ENCODE assay signal across 13 cellular contexts in the genomic region with DNA sequence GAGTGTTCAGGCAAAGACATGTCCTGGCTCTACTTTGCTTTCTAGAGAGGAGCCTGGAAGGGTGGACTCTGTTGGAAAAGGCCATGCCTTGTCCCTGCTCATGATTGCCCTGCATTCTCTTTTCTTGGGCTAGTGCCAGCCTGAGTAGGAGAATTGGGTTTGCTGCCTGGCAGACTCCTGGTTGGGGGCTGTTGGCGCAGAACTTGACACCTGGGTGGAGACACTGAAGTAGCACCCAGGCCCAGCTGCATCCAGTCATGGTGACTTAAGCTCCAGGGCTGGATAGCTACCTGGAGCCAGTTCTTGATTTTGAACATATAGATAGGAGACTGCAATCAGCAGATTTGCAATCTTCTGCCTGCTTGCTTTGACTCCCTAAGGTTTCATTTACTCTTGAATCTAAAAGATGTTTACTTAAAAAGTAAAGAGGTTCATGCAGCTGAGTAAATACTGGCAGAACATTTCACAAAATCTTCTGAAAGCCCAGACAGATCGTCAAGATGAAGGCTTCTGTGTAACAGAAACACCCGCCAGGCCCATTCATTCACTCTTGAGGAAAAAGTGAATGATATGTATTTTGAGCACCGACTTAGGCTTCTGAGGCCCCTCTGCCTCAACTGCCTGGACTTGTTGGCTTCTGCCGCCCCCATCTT. TPM values are rescaled to one million over a fixed set of nuclear protein-coding genes. Genes with fewer than 3 reads are reported as not detected.
A peak's percentile ranks its signal among the peaks of the same experiment; 100 is the strongest.
DNase-seq lines count a peak whose midpoint lies in the region; ATAC-seq, FAIRE-seq and TF ChIP-seq lines count a peak whose summit lies in the region.
"Had no signal": no experiment of that assay in that cellular context is flagged by ENCODE, and none has a peak within 500 bp of the region (broad histone marks: within the 10 kb centered on the region; RNA-seq: fewer than 3 reads in every experiment).

No MANE protein-coding gene starts in this region.

- H3K4me3 ChIP-seq in A549: no peak overlapping the region
- H3K4me3 ChIP-seq: gastrocnemius medialis had no signal

- no peak for TF ChIP-seq CTCF in A549 (IDR thresholded peaks at IDR 0.05)

- WGBS in A549 (ENCODE audit: missing lambda C conversion rate): 45% methylated on average over 5 of the region's 5 CpGs

- peak overlapping the region; percentile 12; the same call in 2 of the 3 replicates for H3K4me2 ChIP-seq in A549

- no peak overlapping the region for H3K27ac Mint-ChIP-seq in activated naive CD4-positive, alpha-beta T cell treated with anti-CD3 and anti-CD28 coated beads for 36 hours

- peak; percentile 10 to 43; a peak in 3 of 6 replicates for ATAC-seq in A549
- ATAC-seq in GM21717 (IDR thresholded peaks at IDR 0.05; ENCODE audit: unreplicated experiment): no peak
- ATAC-seq in HG03565 (IDR thresholded peaks at IDR 0.05; ENCODE audit: unreplicated experiment): no peak
- ATAC-seq: gastrocnemius medialis had no signal

- H3K4me1 ChIP-seq in A549: peaks cover 27% of the 10 kb centered on the region

- no peaks in the 10 kb centered on the region for H3K9me3 ChIP-seq in A549
- H3K9me3 ChIP-seq: gastrocnemius medialis had no signal

- H3K36me3 Mint-ChIP-seq in activated naive CD4-positive, alpha-beta T cell treated with anti-CD3 and anti-CD28 coated beads for 36 hours (ENCODE audit: low read depth): no peaks in the 10 kb centered on the region

- CTCF ChIA-PET in A549 (lab: Yijun Ruan, JAX): interaction anchor here (1.2 to 2.1 kb wide), 2 partner anchors 13 to 34 kb away, joined by 3 to 7 read pairs; no protein-coding TSS in a partner anchor
- CTCF ChIA-PET in activated naive CD4-positive, alpha-beta T cell treated with anti-CD3 and anti-CD28 coated beads for 36 hours (lab: Charles Lee): no interaction called here

- peaks cover 5% of the 10 kb centered on the region for H3K4me1 Mint-ChIP-seq in activated naive CD4-positive, alpha-beta T cell treated with anti-CD3 and anti-CD28 coated beads for 36 hours (ENCODE audit: low read depth)

- TF ChIP-seq RAD21 in A549 (conservative IDR thresholded peaks at IDR 0.05 in 1 of 2, IDR thresholded peaks at IDR 0.05 in 1 of 2) (no peak), Ishikawa (IDR thresholded peaks at IDR 0.05; ENCODE audit: low read depth) (no peak)

- TF ChIP-seq EP300 in A549 (IDR thresholded peaks at IDR 0.05) (no peak), Ishikawa (IDR thresholded peaks at IDR 0.05; ENCODE audit: borderline replicate concordance) (no peak)

- intact Hi-C loops in activated naive CD4-positive, alpha-beta T cell treated with anti-CD3 and anti-CD28 coated beads for 36 hours (cut with micrococcal nuclease): no loop called here

- H3K27ac ChIP-seq in A549: peak overlapping the region; percentile 21 to 71; a peak in 5 of 6 replicates
- H3K27ac ChIP-seq: gastrocnemius medialis had no signal

- H3K9me3 Mint-ChIP-seq in activated naive CD4-positive, alpha-beta T cell treated with anti-CD3 and anti-CD28 coated beads for 36 hours: no peaks in the 10 kb centered on the region

- FAIRE-seq in A549 (lab: Jason Lieb, UNC): no peak
- FAIRE-seq: bronchial epithelial cell, GM12891 had no signal

- no peaks in the 10 kb centered on the region for H3K27me3 Mint-ChIP-seq in activated naive CD4-positive, alpha-beta T cell treated with anti-CD3 and anti-CD28 coated beads for 36 hours (ENCODE audit: low read depth)

- no peak for TF ChIP-seq POLR2A in A549 (IDR thresholded peaks at IDR 0.05; ENCODE audit: low read length)

- no peak for DNase-seq in A549 (ENCODE audit: low read depth in 1 of 2, low spot score in 1 of 2)
- peak; percentile 86 for DNase-seq in NCI-H510A treated with DMSO at 0.1 percent for 48 hours (lab: John Stamatoyannopoulos, UW)
- peak; percentile 41 for DNase-seq in iPS-NIHi11 (ENCODE audit: low spot score)
- no peak for DNase-seq in activated naive CD4-positive, alpha-beta T cell treated with anti-CD3 and anti-CD28 coated beads for 36 hours
- DNase-seq in middle frontal gyrus (ENCODE audit: extremely low spot score, low spot score): no peak
- DNase-seq: activated gamma-delta T cell, gastrocnemius medialis, NCI-H1930 had no signal

- H3K4me3 Mint-ChIP-seq in activated naive CD4-positive, alpha-beta T cell treated with anti-CD3 and anti-CD28 coated beads for 36 hours: no peak overlapping the region

- POLR2A ChIA-PET in A549 (lab: Yijun Ruan, JAX): no interaction called here

TF ChIP-seq in A549, 52 proteins besides CTCF, POLR2A, EP300 and RAD21:
- TF ChIP-seq RCOR1 (IDR thresholded peaks at IDR 0.05; ENCODE audit: low read depth, low read length) (no peak), RNF2 (IDR thresholded peaks at IDR 0.05; ENCODE audit: borderline replicate concordance, low read depth) (no peak), ESRRA (IDR thresholded peaks at IDR 0.05; ENCODE audit: borderline replicate concordance, low read length) (no peak), TP53 (CRISPR knock-in tag; IDR thresholded peaks at IDR 0.05) (no peak), CEBPB (IDR thresholded peaks at IDR 0.05) (no peak), KDM5A (IDR thresholded peaks at IDR 0.05) (no peak)
- TF ChIP-seq, protein P1, sequence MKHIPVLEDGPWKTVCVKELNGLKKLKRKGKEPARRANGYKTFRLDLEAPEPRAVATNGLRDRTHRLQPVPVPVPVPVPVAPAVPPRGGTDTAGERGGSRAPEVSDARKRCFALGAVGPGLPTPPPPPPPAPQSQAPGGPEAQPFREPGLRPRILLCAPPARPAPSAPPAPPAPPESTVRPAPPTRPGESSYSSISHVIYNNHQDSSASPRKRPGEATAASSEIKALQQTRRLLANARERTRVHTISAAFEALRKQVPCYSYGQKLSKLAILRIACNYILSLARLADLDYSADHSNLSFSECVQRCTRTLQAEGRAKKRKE (CRISPR knock-in tag; IDR thresholded peaks at IDR 0.05; ENCODE audit: low read depth): no peak
- TF ChIP-seq, protein P2, sequence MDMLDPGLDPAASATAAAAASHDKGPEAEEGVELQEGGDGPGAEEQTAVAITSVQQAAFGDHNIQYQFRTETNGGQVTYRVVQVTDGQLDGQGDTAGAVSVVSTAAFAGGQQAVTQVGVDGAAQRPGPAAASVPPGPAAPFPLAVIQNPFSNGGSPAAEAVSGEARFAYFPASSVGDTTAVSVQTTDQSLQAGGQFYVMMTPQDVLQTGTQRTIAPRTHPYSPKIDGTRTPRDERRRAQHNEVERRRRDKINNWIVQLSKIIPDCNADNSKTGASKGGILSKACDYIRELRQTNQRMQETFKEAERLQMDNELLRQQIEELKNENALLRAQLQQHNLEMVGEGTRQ (IDR thresholded peaks at IDR 0.05): no peak
- TF ChIP-seq, protein P3, sequence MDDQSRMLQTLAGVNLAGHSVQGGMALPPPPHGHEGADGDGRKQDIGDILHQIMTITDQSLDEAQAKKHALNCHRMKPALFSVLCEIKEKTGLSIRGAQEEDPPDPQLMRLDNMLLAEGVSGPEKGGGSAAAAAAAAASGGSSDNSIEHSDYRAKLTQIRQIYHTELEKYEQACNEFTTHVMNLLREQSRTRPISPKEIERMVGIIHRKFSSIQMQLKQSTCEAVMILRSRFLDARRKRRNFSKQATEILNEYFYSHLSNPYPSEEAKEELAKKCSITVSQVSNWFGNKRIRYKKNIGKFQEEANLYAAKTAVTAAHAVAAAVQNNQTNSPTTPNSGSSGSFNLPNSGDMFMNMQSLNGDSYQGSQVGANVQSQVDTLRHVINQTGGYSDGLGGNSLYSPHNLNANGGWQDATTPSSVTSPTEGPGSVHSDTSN (IDR thresholded peaks at IDR 0.05): no peak

TF ChIP-seq in Ishikawa, 13 proteins besides CTCF, POLR2A, EP300 and RAD21:
- no peak for TF ChIP-seq FOXM1 (IDR thresholded peaks at IDR 0.05; ENCODE audit: borderline replicate concordance, low read depth)
- TF ChIP-seq, protein P4, sequence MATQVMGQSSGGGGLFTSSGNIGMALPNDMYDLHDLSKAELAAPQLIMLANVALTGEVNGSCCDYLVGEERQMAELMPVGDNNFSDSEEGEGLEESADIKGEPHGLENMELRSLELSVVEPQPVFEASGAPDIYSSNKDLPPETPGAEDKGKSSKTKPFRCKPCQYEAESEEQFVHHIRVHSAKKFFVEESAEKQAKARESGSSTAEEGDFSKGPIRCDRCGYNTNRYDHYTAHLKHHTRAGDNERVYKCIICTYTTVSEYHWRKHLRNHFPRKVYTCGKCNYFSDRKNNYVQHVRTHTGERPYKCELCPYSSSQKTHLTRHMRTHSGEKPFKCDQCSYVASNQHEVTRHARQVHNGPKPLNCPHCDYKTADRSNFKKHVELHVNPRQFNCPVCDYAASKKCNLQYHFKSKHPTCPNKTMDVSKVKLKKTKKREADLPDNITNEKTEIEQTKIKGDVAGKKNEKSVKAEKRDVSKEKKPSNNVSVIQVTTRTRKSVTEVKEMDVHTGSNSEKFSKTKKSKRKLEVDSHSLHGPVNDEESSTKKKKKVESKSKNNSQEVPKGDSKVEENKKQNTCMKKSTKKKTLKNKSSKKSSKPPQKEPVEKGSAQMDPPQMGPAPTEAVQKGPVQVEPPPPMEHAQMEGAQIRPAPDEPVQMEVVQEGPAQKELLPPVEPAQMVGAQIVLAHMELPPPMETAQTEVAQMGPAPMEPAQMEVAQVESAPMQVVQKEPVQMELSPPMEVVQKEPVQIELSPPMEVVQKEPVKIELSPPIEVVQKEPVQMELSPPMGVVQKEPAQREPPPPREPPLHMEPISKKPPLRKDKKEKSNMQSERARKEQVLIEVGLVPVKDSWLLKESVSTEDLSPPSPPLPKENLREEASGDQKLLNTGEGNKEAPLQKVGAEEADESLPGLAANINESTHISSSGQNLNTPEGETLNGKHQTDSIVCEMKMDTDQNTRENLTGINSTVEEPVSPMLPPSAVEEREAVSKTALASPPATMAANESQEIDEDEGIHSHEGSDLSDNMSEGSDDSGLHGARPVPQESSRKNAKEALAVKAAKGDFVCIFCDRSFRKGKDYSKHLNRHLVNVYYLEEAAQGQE (IDR thresholded peaks at IDR 0.05; ENCODE audit: low read depth): peak; percentile 24; the same call in 1 of the 2 replicates
- TF ChIP-seq NFIC (IDR thresholded peaks at IDR 0.05): peak; percentile 59
- no peak for TF ChIP-seq CREB1 (IDR thresholded peaks at IDR 0.05; ENCODE audit: low read depth)
- TF ChIP-seq YY1 (IDR thresholded peaks at IDR 0.05; ENCODE audit: low read depth): no peak
- TF ChIP-seq TEAD4 (IDR thresholded peaks at IDR 0.05): no peak
- no peak for TF ChIP-seq TAF1 (IDR thresholded peaks at IDR 0.05; ENCODE audit: low read depth)

RNA-seq across cellular contexts. Expression of a gene that starts 38.0 kb away (rescaled TPM):
- polyA plus RNA-seq in A549 (2011; rRNA removed) (672 and 833 TPM in 2 replicates), A549 (2017; fragmentation: RNase III; extraction: RNeasy Plus Mini Kit Qiagen cat#74134 plus additional on column Dnase treatment) (661 to 703 TPM (median 686 TPM) in 3 replicates)
- polyA plus RNA-seq in A549 (2012; cell fraction: cytosol; rRNA removed): 326 and 355 TPM in 2 replicates
- polyA plus RNA-seq in A549 (2012; cell fraction: nucleus; rRNA removed): 176 and 207 TPM in 2 replicates
- polyA minus RNA-seq in A549 (2011; rRNA and poly(A)+ RNA removed): 310 and 393 TPM in 2 replicates
- 100 to 1,000 TPM; 248 to 261 TPM for total RNA-seq in activated naive CD4-positive, alpha-beta T cell treated with anti-CD3 and anti-CD28 coated beads for 36 hours

Comparison
In these comparisons a context has a peak if more than half of its experiments do, and no peak if none do; other contexts are left out.
1. ATAC-seq: peak in A549 (2 of 2); none in GM21717 (single experiment) and HG03565 (single experiment).
2. DNase-seq: peak in NCI-H510A treated with DMSO at 0.1 percent for 48 hours (single experiment) and iPS-NIHi11 (single experiment); none in A549 (0 of 2), activated naive CD4-positive, alpha-beta T cell treated with anti-CD3 and anti-CD28 coated beads for 36 hours (single experiment) and middle frontal gyrus (single experiment).